Comparison of ENCODE assay signal across 8 cellular contexts in the genomic region with DNA sequence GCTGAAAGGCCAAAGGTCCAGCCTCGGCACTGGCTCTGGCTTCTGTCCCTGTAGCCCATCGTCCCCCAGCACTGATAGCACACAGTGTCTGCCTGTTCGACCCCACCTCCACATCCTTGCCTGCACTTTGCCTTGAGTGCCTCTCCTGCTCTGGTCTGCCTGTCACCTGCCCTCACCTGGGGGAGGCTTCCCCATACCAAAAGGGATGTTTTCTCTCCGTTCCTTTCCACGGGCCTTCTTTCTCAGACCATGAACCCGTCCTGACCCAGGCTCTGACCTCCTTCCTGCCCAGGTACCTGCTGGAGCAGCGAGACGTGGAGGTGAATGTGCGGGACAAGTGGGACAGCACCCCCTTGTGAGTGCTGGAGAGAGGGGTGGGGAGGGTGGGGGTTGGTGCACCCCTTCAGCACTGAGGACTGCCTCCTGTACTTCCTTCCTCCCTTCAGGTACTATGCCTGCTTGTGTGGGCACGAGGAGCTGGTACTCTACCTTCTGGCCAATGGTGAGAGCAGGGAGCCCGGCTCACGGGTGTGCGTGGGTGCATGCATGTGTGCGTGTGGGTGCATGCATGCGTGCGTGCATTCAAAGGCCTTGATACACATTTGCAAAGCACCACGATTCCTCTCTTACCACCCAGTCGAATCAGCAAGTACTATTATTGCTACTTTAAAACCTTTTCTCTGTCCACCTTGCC. TPM values are rescaled to one million over a fixed set of nuclear protein-coding genes. Genes with fewer than 3 reads are reported as not detected.
DNase-seq lines count a peak whose midpoint lies in the region; ATAC-seq and TF ChIP-seq lines count a peak whose summit lies in the region.

No MANE protein-coding gene starts in this region.

- H3K4me1 ChIP-seq in mucosa of stomach (ENCODE audit: control insufficient read depth, insufficient read depth, low read length) (peaks cover 18% of the 10 kb centered on the region), upper lobe of left lung (peaks cover 18 to 36% (median 21%) of the 10 kb centered on the region in 4 donors)

- 82 to 91% methylated on average over 16 to 18 of the region's 18 CpGs for WGBS in upper lobe of left lung, 2 donors

- no peak for TF ChIP-seq CTCF in cardiac fibroblast (IDR thresholded peaks at IDR 0.05; ENCODE audit: low read depth, low read length)
- no peak for TF ChIP-seq CTCF in upper lobe of left lung (IDR thresholded peaks at IDR 0.05)

- TF ChIP-seq EP300 in upper lobe of left lung (IDR thresholded peaks at IDR 0.05): no peak

- H3K9me3 ChIP-seq in mucosa of stomach (ENCODE audit: control insufficient read depth, low read length): no peaks in the 10 kb centered on the region
- no peaks in the 10 kb centered on the region for H3K9me3 ChIP-seq in upper lobe of left lung

- H3K4me3 ChIP-seq in cardiac fibroblast (replicated peaks in 1 of 2; ENCODE audit: low read depth in 2 of 2, low read length in 2 of 2) (peak overlapping the region; percentile 76 to 87), mucosa of stomach (ENCODE audit: low read length) (peak overlapping the region; percentile 20), upper lobe of left lung (peak overlapping the region in 3 of 4 donors; percentile 95 to 99 (median 98))

- ATAC-seq in upper lobe of left lung (ENCODE audit: low FRiP score in 2 of 2) (no peak), GM19035 (IDR thresholded peaks at IDR 0.05; ENCODE audit: unreplicated experiment) (no peak)

- no peak overlapping the region for H3K9ac ChIP-seq in mucosa of stomach (ENCODE audit: low read length)

- peak overlapping the region in 3 of 4 donors; percentile 92 to 99 (median 93) for H3K27ac ChIP-seq in upper lobe of left lung

- no peak for TF ChIP-seq POLR2A in upper lobe of left lung (IDR thresholded peaks at IDR 0.05)

- DNase-seq in activated CD8-positive, alpha-beta memory T cell treated with anti-CD3 and anti-CD28 coated beads for 24 hours: peak; percentile 61
- DNase-seq in activated CD8-positive, alpha-beta memory T cell treated with anti-CD3 and anti-CD28 coated beads, Interleukin-2, amount 50 U/mL, for 4 hours: no peak
- DNase-seq in cardiac fibroblast (ENCODE audit: low read depth in 2 of 2) (no peak), upper lobe of left lung (peak in 1 of 2 donors; percentile 20), Kasumi-1 (lab: John Stamatoyannopoulos, UW) (no peak), NCI-H774 (lab: John Stamatoyannopoulos, UW) (no peak)

- H3K27me3 ChIP-seq in mucosa of stomach (ENCODE audit: control insufficient read depth, insufficient read depth, low read length) (no peaks in the 10 kb centered on the region), upper lobe of left lung (no peaks in the 10 kb centered on the region)

- H3K36me3 ChIP-seq in mucosa of stomach (ENCODE audit: control insufficient read depth, insufficient read depth, low read length) (peaks cover 4% of the 10 kb centered on the region), upper lobe of left lung (peaks cover 0 to 32% (median 25%) of the 10 kb centered on the region in 4 donors)

RNA-seq across cellular contexts. Expression of a gene that starts 1.5 kb away (rescaled TPM):
- 100 to 1,000 TPM in 2 of 6 donors, 10 to 100 TPM in 4; 28.0 to 262 (median 65.8) TPM for total RNA-seq in upper lobe of left lung

RNA-seq across cellular contexts. Expression of a gene that starts 45.3 kb away (rescaled TPM):
- total RNA-seq in upper lobe of left lung: 1 to 10 TPM; 1.0 to 5.1 (median 3.5) TPM

Comparison
In these comparisons a context has a peak if more than half of its experiments do, and no peak if none do; other contexts are left out.
1. H3K4me3 ChIP-seq: peak in every context shown above with its lines; median percentile 98 in upper lobe of left lung; 82 in cardiac fibroblast; 20 in mucosa of stomach.